16 cellular contexts compared by ENCODE assay signal in the genomic region with DNA sequence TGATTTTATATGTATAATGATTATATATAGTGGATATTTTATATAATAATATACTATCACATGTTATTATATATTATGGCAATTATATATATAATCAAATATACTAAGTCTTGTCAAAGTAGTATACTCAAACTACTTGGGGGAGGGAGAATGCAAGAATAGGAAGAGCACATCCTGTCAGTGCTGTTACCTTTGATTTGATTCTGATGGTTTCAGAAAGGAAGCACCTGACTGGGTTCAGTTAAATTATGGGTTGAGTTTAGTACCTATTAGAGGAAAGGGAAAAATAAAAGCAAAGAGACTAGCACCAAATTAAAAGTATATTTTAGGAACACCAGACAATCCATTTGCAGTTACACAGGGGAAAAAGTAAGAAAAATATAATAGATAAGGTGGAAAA.
DNase-seq lines count a peak whose midpoint lies in the region; ATAC-seq and TF ChIP-seq lines count a peak whose summit lies in the region.
"Had no signal": no experiment of that assay in that cellular context is flagged by ENCODE, and none has a peak within 500 bp of the region (broad histone marks: within the 10 kb centered on the region; RNA-seq: fewer than 3 reads in every experiment).

No MANE protein-coding gene starts in this region.

- no peaks in the 10 kb centered on the region for H3K27me3 ChIP-seq in MM.1S (replicated peaks; ENCODE audit: insufficient read depth, low read length)
- H3K27me3 ChIP-seq: body of pancreas, colonic mucosa, thyroid gland had no signal

- H3K9me2 ChIP-seq in MM.1S (replicated peaks; ENCODE audit: insufficient read depth, low read length) = no peaks in the 10 kb centered on the region

- peaks cover 71% of the 10 kb centered on the region for H3K4me1 ChIP-seq in MM.1S (ENCODE audit: low read length)
- H3K4me1 ChIP-seq: body of pancreas, Caco-2, colonic mucosa, thyroid gland had no signal

- intact Hi-C loops in head of caudate nucleus (cut with DNase I) = no loop called here

- no peaks in the 10 kb centered on the region for H3K79me2 ChIP-seq in MM.1S (ENCODE audit: low read length)

- H3K4me3 ChIP-seq in MM.1S (ENCODE audit: low read length) = peak overlapping the region; percentile 50
- H3K4me3 ChIP-seq: body of pancreas, colonic mucosa, thyroid gland had no signal

- H3K27ac ChIP-seq in MM.1S (ENCODE audit: low read length) = peak overlapping the region; percentile 91
- H3K27ac ChIP-seq: body of pancreas, colonic mucosa, thyroid gland had no signal

- no peaks in the 10 kb centered on the region for H3K9me3 ChIP-seq in MM.1S (replicated peaks; ENCODE audit: insufficient read depth, low read length)
- H3K9me3 ChIP-seq: body of pancreas, Caco-2, colonic mucosa, thyroid gland had no signal

- DNase-seq in MM.1S = peak; percentile 90
- no peak for DNase-seq in occipital lobe (lab: John Stamatoyannopoulos, UW)
- DNase-seq in omental fat pad (ENCODE audit: low spot score) = no peak
- no peak for DNase-seq in head of caudate nucleus
- DNase-seq: activated CD4-positive, alpha-beta T cell treated with anti-CD3 and anti-CD28 coated beads, Interleukin-2, amount 50 U/mL, for 1 hour; body of pancreas; Caco-2; colonic mucosa; GOT3; NCI-H146; T-cell; thyroid gland had no signal

- peak overlapping the region; percentile 42; the same call in 1 of the 2 replicates for H2AFZ ChIP-seq in MM.1S (ENCODE audit: low read length)

- H4K20me1 ChIP-seq in MM.1S (ENCODE audit: insufficient read depth, low read length) = no peaks in the 10 kb centered on the region

- peak overlapping the region; percentile 92 for H3K4me2 ChIP-seq in MM.1S (ENCODE audit: low read depth, low read length)

- ATAC-seq in GM18870 (IDR thresholded peaks at IDR 0.05; ENCODE audit: unreplicated experiment) (peak; percentile 63), GM21529 (IDR thresholded peaks at IDR 0.05; ENCODE audit: unreplicated experiment) (peak; percentile 63), HG03095 (IDR thresholded peaks at IDR 0.05; ENCODE audit: unreplicated experiment) (peak; percentile 60), omental fat pad (ENCODE audit: low FRiP score) (no peak), HG02981 (IDR thresholded peaks at IDR 0.05; ENCODE audit: unreplicated experiment) (no peak)
- ATAC-seq: body of pancreas, T-cell had no signal

- H3K9ac ChIP-seq in MM.1S (ENCODE audit: low read length) = peak overlapping the region; percentile 37; the same call in 1 of the 2 replicates

- H3K36me3 ChIP-seq in MM.1S (replicated peaks; ENCODE audit: insufficient read depth, low read length) = no peaks in the 10 kb centered on the region
- H3K36me3 ChIP-seq: colonic mucosa, thyroid gland had no signal

- H3F3A ChIP-seq in MM.1S (ENCODE audit: insufficient read depth, low read length) = peaks cover 29% of the 10 kb centered on the region

- TF ChIP-seq CTCF in MM.1S (IDR thresholded peaks at IDR 0.05; ENCODE audit: low read length) (no peak), omental fat pad (IDR thresholded peaks at IDR 0.05) (no peak)

Comparison
In these comparisons a context has a peak if more than half of its experiments do, and no peak if none do; other contexts are left out.
1. ATAC-seq: peak in GM18870 (single experiment), GM21529 (single experiment) and HG03095 (single experiment); none in omental fat pad (single experiment) and HG02981 (single experiment).